In genomic region chr1:1539310-1540014, GRCh38 we compare ENCODE assay signal across 8 cellular contexts. TPM values are rescaled to one million over a fixed set of nuclear protein-coding genes. Genes with fewer than 3 reads are reported as not detected.
A peak's percentile ranks its signal among the peaks of the same experiment; 100 is the strongest.
DNase-seq lines count a peak whose midpoint lies in the region; ATAC-seq, FAIRE-seq and TF ChIP-seq lines count a peak whose summit lies in the region.

No MANE protein-coding gene starts in this region.

- TF ChIP-seq CTCF in AG04450 (IDR thresholded peaks at IDR 0.05; ENCODE audit: low read depth, low read length) (no peak), endothelial cell of umbilical vein (IDR thresholded peaks at IDR 0.05; ENCODE audit: extremely low read depth in 1 of 2, insufficient read depth in 1 of 2, low read depth in 1 of 2, low read length in 2 of 2) (no peak), nephron progenitor cell (IDR thresholded peaks at IDR 0.05) (no peak), D721Med (IDR thresholded peaks at IDR 0.05; ENCODE audit: insufficient read depth, missing control alignments) (no peak)

- H3K9me3 Mint-ChIP-seq in nephron progenitor cell: no peaks in the 10 kb centered on the region
- no peaks in the 10 kb centered on the region for H3K9me3 Mint-ChIP-seq in activated CD4-positive, alpha-beta T cell treated with anti-CD3 and anti-CD28 coated beads, Interleukin-2, amount 10 ng/mL, durations not matched to agents 7 days and 5 days

- BruUV-seq in endothelial cell of umbilical vein (replicated peaks; lab: Mats Ljungman, UMichigan): no TSS peak

- H3K79me2 ChIP-seq in endothelial cell of umbilical vein (ENCODE audit: control insufficient read depth, insufficient read depth, low read length): peaks cover 7% of the 10 kb centered on the region

- H3K4me1 Mint-ChIP-seq in nephron progenitor cell: peaks cover 12% of the 10 kb centered on the region
- H3K4me1 Mint-ChIP-seq in activated CD4-positive, alpha-beta T cell treated with anti-CD3 and anti-CD28 coated beads, Interleukin-2, amount 10 ng/mL, durations not matched to agents 7 days and 5 days: peaks cover 4% of the 10 kb centered on the region

- H3K4me2 ChIP-seq in endothelial cell of umbilical vein (ENCODE audit: insufficient read depth, low read length): peak overlapping the region; percentile 63

- H2AFZ ChIP-seq in endothelial cell of umbilical vein (ENCODE audit: low read depth, low read length): peak overlapping the region; percentile 58

- peak overlapping the region; percentile 73 for H3K9ac ChIP-seq in HUES64 (ENCODE audit: low read depth, low read length)
- H3K9ac ChIP-seq in endothelial cell of umbilical vein (replicated peaks; ENCODE audit: extremely low read depth, insufficient read depth, low read length): no peak overlapping the region

- H3K27ac ChIP-seq in AG04450 (ENCODE audit: low read depth, low read length): no peak overlapping the region
- no peak overlapping the region for H3K27ac ChIP-seq in HUES64 (ENCODE audit: low read depth, low read length)
- H3K27ac ChIP-seq in endothelial cell of umbilical vein (ENCODE audit: insufficient read depth, low read depth, low read length): no peak overlapping the region

- FAIRE-seq in endothelial cell of umbilical vein (lab: Jason Lieb, UNC): peak; percentile 56
- no peak for FAIRE-seq in D721Med (lab: Jason Lieb, UNC)

- TF ChIP-seq POLR2A in endothelial cell of umbilical vein (IDR thresholded peaks at IDR 0.05; ENCODE audit: low read depth, low read length): no peak

- WGBS in HUES64: 10% methylated on average over 58 of the region's 58 CpGs

- no peaks in the 10 kb centered on the region for H3K4me1 ChIP-seq in HUES64 (ENCODE audit: insufficient read depth, low read length)
- H3K4me1 ChIP-seq in endothelial cell of umbilical vein (ENCODE audit: control insufficient read depth, extremely low read depth, insufficient read depth, low read length): peaks cover 14% of the 10 kb centered on the region

- peaks cover 6% of the 10 kb centered on the region for H3K36me3 Mint-ChIP-seq in nephron progenitor cell (ENCODE audit: low read depth)
- peaks cover 8% of the 10 kb centered on the region for H3K36me3 Mint-ChIP-seq in activated CD4-positive, alpha-beta T cell treated with anti-CD3 and anti-CD28 coated beads, Interleukin-2, amount 10 ng/mL, durations not matched to agents 7 days and 5 days (ENCODE audit: low read depth)

- H3K27me3 Mint-ChIP-seq in nephron progenitor cell (ENCODE audit: low read depth, poor library complexity): no peaks in the 10 kb centered on the region
- H3K27me3 Mint-ChIP-seq in activated CD4-positive, alpha-beta T cell treated with anti-CD3 and anti-CD28 coated beads, Interleukin-2, amount 10 ng/mL, durations not matched to agents 7 days and 5 days: no peaks in the 10 kb centered on the region

- DNase-seq in AG04450 (ENCODE audit: low read depth, low spot score): no peak
- DNase-seq in endothelial cell of umbilical vein (ENCODE audit: low read depth, low spot score): peak; percentile 39
- DNase-seq in nephron progenitor cell: peak; percentile 65
- no peak for DNase-seq in D721Med (ENCODE audit: insufficient read length, low spot score)
- DNase-seq in activated CD4-positive, alpha-beta T cell treated with anti-CD3 and anti-CD28 coated beads, Interleukin-2, amount 10 ng/mL, durations not matched to agents 7 days and 5 days: no peak
- no peak for DNase-seq in GM19238 (ENCODE audit: insufficient read length, low spot score)

- no peak for ATAC-seq in HG02970 (IDR thresholded peaks at IDR 0.05; ENCODE audit: low FRiP score, unreplicated experiment)

- H3K9me3 ChIP-seq in AG04450 (ENCODE audit: control insufficient read depth, insufficient read depth, low read length) (no peaks in the 10 kb centered on the region; the same call in 1 of the 2 replicates), HUES64 (ENCODE audit: insufficient read depth, low read depth, low read length) (no peaks in the 10 kb centered on the region), endothelial cell of umbilical vein (replicated peaks; ENCODE audit: control insufficient read depth, insufficient read depth, low read length) (no peaks in the 10 kb centered on the region)

- no peaks in the 10 kb centered on the region for H3K9me1 ChIP-seq in endothelial cell of umbilical vein (replicated peaks; ENCODE audit: control insufficient read depth, extremely low read depth, insufficient read depth, low read length)

- dilution Hi-C loops in endothelial cell of umbilical vein (cut with MboI; ENCODE audit: extremely low pct_ligation_motif_present, low sequenced_read_pairs): no loop called here

- H3K4me3 Mint-ChIP-seq in nephron progenitor cell: peak overlapping the region; percentile 74
- no peak overlapping the region for H3K4me3 Mint-ChIP-seq in activated CD4-positive, alpha-beta T cell treated with anti-CD3 and anti-CD28 coated beads, Interleukin-2, amount 10 ng/mL, durations not matched to agents 7 days and 5 days

- intact Hi-C loops in endothelial cell of umbilical vein (cut with micrococcal nuclease): no loop called here

- POLR2A ChIA-PET in AG04450 (lab: Yijun Ruan, JAX): no interaction called here
- POLR2A ChIA-PET in endothelial cell of umbilical vein (lab: Charles Lee): no interaction called here
- POLR2A ChIA-PET in activated CD4-positive, alpha-beta T cell treated with anti-CD3 and anti-CD28 coated beads, Interleukin-2, amount 10 ng/mL, durations not matched to agents 7 days and 5 days (lab: Charles Lee): no interaction called here

- H3K4me3 ChIP-seq in AG04450 (ENCODE audit: low read depth, low read length): peak overlapping the region; percentile 69
- H3K4me3 ChIP-seq in HUES64 (ENCODE audit: low read length): peak overlapping the region; percentile 71
- peak overlapping the region; percentile 32 to 60 (median 44) for H3K4me3 ChIP-seq in endothelial cell of umbilical vein (replicated peaks in 1 of 3; ENCODE audit: insufficient read depth in 1 of 3, low read depth in 1 of 3, low read length in 3 of 3)

- no peaks in the 10 kb centered on the region for H4K20me1 ChIP-seq in endothelial cell of umbilical vein (replicated peaks; ENCODE audit: control insufficient read depth, extremely low read depth, insufficient read depth, low read length)

- CTCF ChIA-PET in AG04450 (lab: Charles Lee) (no interaction called here), endothelial cell of umbilical vein (lab: Charles Lee) (no interaction called here)
- CTCF ChIA-PET in activated CD4-positive, alpha-beta T cell treated with anti-CD3 and anti-CD28 coated beads, Interleukin-2, amount 10 ng/mL, durations not matched to agents 7 days and 5 days (lab: Charles Lee): interaction anchor here (1.0 kb wide), 1 partner anchor 196 kb away, joined by 3 read pairs; no protein-coding TSS in a partner anchor

- H3K27me3 ChIP-seq in AG04450 (ENCODE audit: control insufficient read depth, insufficient read depth, low read length) (no peaks in the 10 kb centered on the region), HUES64 (ENCODE audit: insufficient read depth, low read length) (no peaks in the 10 kb centered on the region), endothelial cell of umbilical vein (ENCODE audit: control insufficient read depth in 2 of 2, insufficient read depth in 2 of 2, low read length in 2 of 2) (no peaks in the 10 kb centered on the region)

- H3K36me3 ChIP-seq in HUES64 (ENCODE audit: insufficient read depth, low read length) (peaks cover 30% of the 10 kb centered on the region), endothelial cell of umbilical vein (ENCODE audit: control insufficient read depth in 2 of 2, extremely low read depth in 1 of 2, insufficient read depth in 2 of 2, low read length in 2 of 2) (peaks cover 0 to 10% of the 10 kb centered on the region in 2 experiments)

- H3K27ac Mint-ChIP-seq in nephron progenitor cell: no peak overlapping the region
- H3K27ac Mint-ChIP-seq in activated CD4-positive, alpha-beta T cell treated with anti-CD3 and anti-CD28 coated beads, Interleukin-2, amount 10 ng/mL, durations not matched to agents 7 days and 5 days: no peak overlapping the region

RNA-seq across cellular contexts. Expression of gene TMEM240, which starts 1.0 kb away (rescaled TPM):
- polyA plus RNA-seq in AG04450 (2011; rRNA removed) (5.1 and 7.2 TPM in 2 replicates), endothelial cell of umbilical vein (5.3 and 7.6 TPM in 2 replicates)
- polyA minus RNA-seq in AG04450 (2011; rRNA and poly(A)+ RNA removed): 0.74 and 2.6 TPM in 2 replicates
- polyA plus RNA-seq in HUES64 (2013, experiment 1 of 2): 4.4 TPM
- polyA plus RNA-seq in HUES64 (2013, experiment 2 of 2): 7.0 TPM
- total RNA-seq in endothelial cell of umbilical vein: 7.0 and 8.8 TPM in 2 replicates
- polyA plus RNA-seq in endothelial cell of umbilical vein (2011; cell fraction: cytosol; rRNA removed): 3.3 and 4.5 TPM in 2 replicates
- polyA plus RNA-seq in endothelial cell of umbilical vein (2011; cell fraction: nucleus; rRNA removed): 6.8 and 7.3 TPM in 2 replicates
- polyA plus RNA-seq in endothelial cell of umbilical vein (2012): 2.1 and 5.6 TPM in 2 replicates
- 1.1 and 1.2 TPM in 2 replicates for polyA minus RNA-seq in endothelial cell of umbilical vein
- polyA minus RNA-seq in endothelial cell of umbilical vein (2011; cell fraction: cytosol; rRNA and poly(A)+ RNA removed): not detected
- polyA minus RNA-seq in endothelial cell of umbilical vein (2011; cell fraction: nucleus; rRNA and poly(A)+ RNA removed): 0.87 and 2.0 TPM in 2 replicates
- total RNA-seq in activated CD4-positive, alpha-beta T cell treated with anti-CD3 and anti-CD28 coated beads, Interleukin-2, amount 10 ng/mL, durations not matched to agents 7 days and 5 days: 1 to 10 TPM; 1.2 to 1.3 TPM

RNA-seq across cellular contexts. Expression of gene ATAD3A, which starts 27.5 kb away (rescaled TPM):
- polyA plus RNA-seq in AG04450 (2011; rRNA removed): 8.5 and 11.0 TPM in 2 replicates
- 6.8 and 8.2 TPM in 2 replicates for polyA minus RNA-seq in AG04450 (2011; rRNA and poly(A)+ RNA removed)
- polyA plus RNA-seq in HUES64 (2013, experiment 1 of 2): 35.9 TPM
- 29.4 TPM for polyA plus RNA-seq in HUES64 (2013, experiment 2 of 2)
- total RNA-seq in endothelial cell of umbilical vein: 55.2 and 57.4 TPM in 2 replicates
- polyA plus RNA-seq in endothelial cell of umbilical vein: 24.9 and 28.8 TPM in 2 replicates
- 23.0 and 29.1 TPM in 2 replicates for polyA plus RNA-seq in endothelial cell of umbilical vein (2011; cell fraction: cytosol; rRNA removed)
- 47.8 and 57.7 TPM in 2 replicates for polyA plus RNA-seq in endothelial cell of umbilical vein (2011; cell fraction: nucleus; rRNA removed)
- 26.8 and 28.1 TPM in 2 replicates for polyA plus RNA-seq in endothelial cell of umbilical vein (2012)
- polyA minus RNA-seq in endothelial cell of umbilical vein: 13.7 and 22.7 TPM in 2 replicates
- 52.6 TPM for polyA minus RNA-seq in endothelial cell of umbilical vein (2011; cell fraction: cytosol; rRNA and poly(A)+ RNA removed)
- 10.6 and 18.4 TPM in 2 replicates for polyA minus RNA-seq in endothelial cell of umbilical vein (2011; cell fraction: nucleus; rRNA and poly(A)+ RNA removed)
- total RNA-seq in activated CD4-positive, alpha-beta T cell treated with anti-CD3 and anti-CD28 coated beads, Interleukin-2, amount 10 ng/mL, durations not matched to agents 7 days and 5 days: 10 to 100 TPM; 31.9 to 32.3 TPM

RNA-seq across cellular contexts. Expression of gene SSU72, which starts 35.2 kb away (rescaled TPM):
- polyA plus RNA-seq in AG04450 (2011; rRNA removed) (104 and 113 TPM in 2 replicates), endothelial cell of umbilical vein (78.2 and 85.9 TPM in 2 replicates)
- polyA minus RNA-seq in AG04450 (2011; rRNA and poly(A)+ RNA removed): 75.8 and 87.2 TPM in 2 replicates
- polyA plus RNA-seq in HUES64 (2013, experiment 1 of 2): 136 TPM
- 130 TPM for polyA plus RNA-seq in HUES64 (2013, experiment 2 of 2)
- total RNA-seq in endothelial cell of umbilical vein: 124 and 129 TPM in 2 replicates
- 92.7 and 101 TPM in 2 replicates for polyA plus RNA-seq in endothelial cell of umbilical vein (2011; cell fraction: cytosol; rRNA removed)
- 89.0 and 97.5 TPM in 2 replicates for polyA plus RNA-seq in endothelial cell of umbilical vein (2011; cell fraction: nucleus; rRNA removed)
- 119 and 136 TPM in 2 replicates for polyA plus RNA-seq in endothelial cell of umbilical vein (2012)
- polyA minus RNA-seq in endothelial cell of umbilical vein: 70.4 and 74.1 TPM in 2 replicates
- 82.5 TPM for polyA minus RNA-seq in endothelial cell of umbilical vein (2011; cell fraction: cytosol; rRNA and poly(A)+ RNA removed)
- polyA minus RNA-seq in endothelial cell of umbilical vein (2011; cell fraction: nucleus; rRNA and poly(A)+ RNA removed): 41.3 and 53.5 TPM in 2 replicates
- 100 to 1,000 TPM; 128 to 130 TPM for total RNA-seq in activated CD4-positive, alpha-beta T cell treated with anti-CD3 and anti-CD28 coated beads, Interleukin-2, amount 10 ng/mL, durations not matched to agents 7 days and 5 days

Comparison
In these comparisons a context has a peak if more than half of its experiments do, and no peak if none do; other contexts are left out.
1. DNase-seq: peak in endothelial cell of umbilical vein (single experiment) and nephron progenitor cell (single experiment); none in AG04450 (single experiment), D721Med (single experiment), activated CD4-positive, alpha-beta T cell treated with anti-CD3 and anti-CD28 coated beads, Interleukin-2, amount 10 ng/mL, durations not matched to agents 7 days and 5 days (single experiment) and GM19238 (single experiment).
2. Peak in every context shown above with its lines, with median percentiles within 50 percentile points of each other: H3K4me3 ChIP-seq.